13 cellular contexts compared by ENCODE assay signal in genomic region chr12:130127909-130128763, GRCh38. TPM values are rescaled to one million over a fixed set of nuclear protein-coding genes. Genes with fewer than 3 reads are reported as not detected.
A peak's percentile ranks its signal among the peaks of the same experiment; 100 is the strongest.
DNase-seq lines count a peak whose midpoint lies in the region; ATAC-seq, FAIRE-seq and TF ChIP-seq lines count a peak whose summit lies in the region.
"Had no signal": no experiment of that assay in that cellular context is flagged by ENCODE, and none has a peak within 500 bp of the region (broad histone marks: within the 10 kb centered on the region; RNA-seq: fewer than 3 reads in every experiment).

No MANE protein-coding gene starts in this region.

- intact Hi-C loops in heart left ventricle (cut with DNase I), result loop anchor here in 1 of 10 donors (10.0 kb wide), 1 partner anchor 643 kb away; no protein-coding TSS in a partner anchor
- intact Hi-C loops in ovary (cut with DNase I), result no loop called here
- intact Hi-C loops in uterus (cut with DNase I; ENCODE audit: low total_unique reads), result no loop called here
- intact Hi-C loops in PC-3 (cut with micrococcal nuclease), result no loop called here

- BruUV-seq in PC-3 (replicated peaks; lab: Mats Ljungman, UMichigan), result no TSS peak

- ATAC-seq in heart left ventricle (peak; percentile 38 to 81 (median 70)), PC-3 (no peak), HG03196 (IDR thresholded peaks at IDR 0.05; ENCODE audit: unreplicated experiment) (no peak)
- ATAC-seq: HCT116 had no signal

- FAIRE-seq in D721Med (lab: Jason Lieb, UNC), result no peak
- FAIRE-seq: G401.6 had no signal

- H3K9me3 ChIP-seq in heart left ventricle (peaks cover 0 to 10% (median 0%) of the 10 kb centered on the region in 12 donors), ovary (no peaks in the 10 kb centered on the region), uterus (no peaks in the 10 kb centered on the region), PC-3 (ENCODE audit: low read length) (no peaks in the 10 kb centered on the region), endodermal cell (ENCODE audit: control insufficient read depth, low read length) (no peaks in the 10 kb centered on the region)

- H3F3A ChIP-seq in PC-3 (ENCODE audit: low read length, unreplicated experiment), result no peaks in the 10 kb centered on the region

- H3K36me3 Mint-ChIP-seq in brain, result no peaks in the 10 kb centered on the region
- no peaks in the 10 kb centered on the region for H3K36me3 Mint-ChIP-seq in endodermal cell (ENCODE audit: low read depth)

- H3K27ac ChIP-seq in heart left ventricle (peak overlapping the region in 11 of 12 donors; percentile 10 to 73 (median 38)), ovary (peak overlapping the region in 1 of 2 donors; percentile 52), uterus (peak overlapping the region; percentile 54 to 71), PC-3 (ENCODE audit: low read length) (no peak overlapping the region), endodermal cell (ENCODE audit: low read depth, low read length) (no peak overlapping the region)

- POLR2A ChIA-PET in PC-3 (lab: Charles Lee; ENCODE audit: unreplicated experiment), result no interaction called here

- H2AFZ ChIP-seq in PC-3 (ENCODE audit: low read length), result no peak overlapping the region

- H3K4me3 Mint-ChIP-seq in brain, result peak overlapping the region in 1 of 5 experiments; percentile 54
- H3K4me3 Mint-ChIP-seq in endodermal cell, result no peak overlapping the region

- no peak overlapping the region for H3K4me2 ChIP-seq in PC-3 (ENCODE audit: low read length)

- TF ChIP-seq CTCF in brain (conservative IDR thresholded peaks at IDR 0.05) (no peak), heart left ventricle (IDR thresholded peaks at IDR 0.05) (no peak), ovary (IDR thresholded peaks at IDR 0.05) (no peak), uterus (IDR thresholded peaks at IDR 0.05) (no peak), PC-3 (conservative IDR thresholded peaks at IDR 0.05; ENCODE audit: low read depth, low read length) (no peak), endodermal cell (conservative IDR thresholded peaks at IDR 0.05) (no peak), D721Med (IDR thresholded peaks at IDR 0.05; ENCODE audit: insufficient read depth, missing control alignments) (no peak)

- H3K27me3 Mint-ChIP-seq in brain, result peaks cover 5% of the 10 kb centered on the region
- peaks cover 66% of the 10 kb centered on the region for H3K27me3 Mint-ChIP-seq in endodermal cell (ENCODE audit: insufficient read depth)

- H3K36me3 ChIP-seq in heart left ventricle (no peaks in the 10 kb centered on the region), ovary (no peaks in the 10 kb centered on the region), uterus (no peaks in the 10 kb centered on the region), PC-3 (ENCODE audit: low read depth, low read length) (no peaks in the 10 kb centered on the region), endodermal cell (ENCODE audit: control insufficient read depth, insufficient read depth, low read length) (no peaks in the 10 kb centered on the region)

- no peaks in the 10 kb centered on the region for H4K20me1 ChIP-seq in PC-3 (ENCODE audit: low read length)

- no peaks in the 10 kb centered on the region for H3K79me2 ChIP-seq in PC-3 (ENCODE audit: low read length)

- no peak for TF ChIP-seq EP300 in ovary (IDR thresholded peaks at IDR 0.05)

- WGBS in heart left ventricle, 4 donors, result 65 to 79% (median 71%) methylated on average over 21 of the region's 21 CpGs
- 3 to 8% (median 5%) methylated on average over 21 of the region's 21 CpGs for WGBS in ovary, 3 donors
- WGBS in endodermal cell (ENCODE audit: insufficient coverage in 1 of 2, insufficient read length in 1 of 2), 2 experiments, result 93 to 97% methylated on average over 17 to 21 of the region's 21 CpGs

- H3K27me3 ChIP-seq in heart left ventricle, result peaks cover 0 to 17% (median 0%) of the 10 kb centered on the region in 9 donors
- no peaks in the 10 kb centered on the region for H3K27me3 ChIP-seq in ovary
- no peaks in the 10 kb centered on the region for H3K27me3 ChIP-seq in uterus
- peaks cover 13% of the 10 kb centered on the region; the same call in 1 of the 2 replicates for H3K27me3 ChIP-seq in PC-3 (ENCODE audit: low read length)
- H3K27me3 ChIP-seq in endodermal cell (ENCODE audit: control insufficient read depth, insufficient read depth, low read length, poor library complexity, severe bottlenecking), result peaks cover 15% of the 10 kb centered on the region

- CTCF ChIA-PET in PC-3 (lab: Charles Lee), result no interaction called here

- H3K9ac ChIP-seq in PC-3 (ENCODE audit: low read length) (no peak overlapping the region), endodermal cell (ENCODE audit: extremely low read depth, low read length, poor library complexity, severe bottlenecking) (no peak overlapping the region)

- H3K9me3 Mint-ChIP-seq in brain (peaks cover 0 to 90% (median 8%) of the 10 kb centered on the region in 5 experiments), endodermal cell (no peaks in the 10 kb centered on the region)

- H3K4me1 Mint-ChIP-seq in brain, result peaks cover 45% of the 10 kb centered on the region
- H3K4me1 Mint-ChIP-seq in endodermal cell, result no peaks in the 10 kb centered on the region

- H3K27ac Mint-ChIP-seq in brain (peak overlapping the region in 3 of 5 experiments; percentile 74 to 91 (median 75)), endodermal cell (no peak overlapping the region)

- H3K4me3 ChIP-seq in heart left ventricle (no peak overlapping the region), ovary (no peak overlapping the region), uterus (no peak overlapping the region), PC-3 (ENCODE audit: low read length) (no peak overlapping the region), endodermal cell (ENCODE audit: low read length) (no peak overlapping the region)

- H3K9me2 ChIP-seq in PC-3 (replicated peaks; ENCODE audit: low read length), result no peaks in the 10 kb centered on the region

- TF ChIP-seq POLR2A in heart left ventricle (IDR thresholded peaks at IDR 0.05) (no peak), ovary (IDR thresholded peaks at IDR 0.05) (no peak), uterus (IDR thresholded peaks at IDR 0.05) (no peak)

- H3K4me1 ChIP-seq in heart left ventricle (peaks cover 0 to 18% (median 0%) of the 10 kb centered on the region in 12 donors), ovary (ENCODE audit: insufficient read depth) (peaks cover 11% of the 10 kb centered on the region), uterus (no peaks in the 10 kb centered on the region), PC-3 (ENCODE audit: insufficient read depth, low read length) (no peaks in the 10 kb centered on the region), endodermal cell (ENCODE audit: control insufficient read depth, insufficient read depth, low read length) (no peaks in the 10 kb centered on the region)

- peak in 4 of 5 donors; percentile 33 to 56 (median 44) for DNase-seq in heart left ventricle
- peak in 4 of 5 donors; percentile 37 to 62 (median 41) for DNase-seq in ovary
- DNase-seq in uterus, result peak; percentile 24 to 55
- no peak for DNase-seq in PC-3
- no peak for DNase-seq in endodermal cell
- no peak for DNase-seq in D721Med (ENCODE audit: insufficient read length, low spot score)
- DNase-seq: activated T-cell treated with anti-CD3 and anti-CD28 coated beads for 4 hours, NCI-H2171 treated with DMSO at 0.1 percent for 48 hours, retina had no signal

RNA-seq across cellular contexts. Expression of gene FZD10, which starts 34.1 kb away (rescaled TPM):
- polyA plus RNA-seq in brain (ENCODE audit: insufficient read depth, low read depth, low replicate concordance), result 1.5 TPM
- total RNA-seq in heart left ventricle, result under 1 TPM in 7 of 9 donors, not detected in 2; 0.07 to 0.23 (median 0.11) TPM
- under 1 TPM in 1 of 2 donors, not detected in 1; 0.06 TPM for polyA plus RNA-seq in heart left ventricle
- total RNA-seq in ovary, result 1 to 10 TPM in 6 of 7 donors, under 1 TPM in 1; 0.08 to 6.1 (median 1.8) TPM
- polyA plus RNA-seq in ovary, result under 1 TPM; 0.41 to 0.47 TPM
- total RNA-seq in uterus, result 10 to 100 TPM in 1 of 4 donors, 1 to 10 TPM in 3; 1.4 to 11.3 (median 1.9) TPM
- not detected in 2 replicates for total RNA-seq in PC-3 (2014; rRNA removed)
- total RNA-seq in endodermal cell, result under 1 TPM in 1 of 2 donors, not detected in 1; 0.18 TPM
- polyA plus RNA-seq in endodermal cell (2013, experiment 1 of 2), result 80.9 TPM
- 59.6 TPM for polyA plus RNA-seq in endodermal cell (2013, experiment 2 of 2)

Comparison
In these comparisons a context has a peak if more than half of its experiments do, and no peak if none do; other contexts are left out.
1. ATAC-seq: peak in heart left ventricle (4 of 4); none in PC-3 (single experiment) and HG03196 (single experiment).
2. DNase-seq: peak in heart left ventricle (4 of 5), ovary (4 of 5) and uterus (2 of 2); none in PC-3 (single experiment), endodermal cell (single experiment) and D721Med (single experiment).
3. H3K27ac ChIP-seq: peak in heart left ventricle (11 of 12) and uterus (2 of 2); none in PC-3 (single experiment) and endodermal cell (single experiment).